34 cellular contexts compared by ENCODE assay signal in the genomic region with DNA sequence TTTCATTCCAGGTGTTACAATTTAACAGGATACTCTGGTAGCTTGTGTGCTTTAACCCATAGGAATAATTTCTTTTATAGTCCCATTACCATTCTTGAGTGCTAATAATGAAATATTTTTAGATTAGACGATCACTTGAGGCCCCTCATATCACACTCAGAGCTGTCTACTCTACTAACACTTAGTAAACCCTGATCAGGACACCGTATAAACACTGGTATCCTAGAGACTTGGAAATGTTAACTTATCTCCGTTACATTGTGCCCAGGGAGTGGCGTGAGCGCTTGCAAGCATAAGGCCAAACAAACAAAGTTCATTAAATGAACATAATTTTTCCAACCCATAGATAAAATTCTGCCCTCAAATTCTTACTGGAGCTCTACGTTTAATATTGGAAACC.
"Had no signal": no experiment of that assay in that cellular context is flagged by ENCODE, and none has a peak within 500 bp of the region (broad histone marks: within the 10 kb centered on the region; RNA-seq: fewer than 3 reads in every experiment).

No MANE protein-coding gene starts in this region.

- H3K36me3 ChIP-seq: ascending aorta, breast epithelium, cardiac muscle cell, WERI-Rb-1 had no signal

- H3K36me3 Mint-ChIP-seq: brain had no signal

- H3K9me3 Mint-ChIP-seq: activated B cell treated with CpG ODN at 0.5 μM for 24 hours; activated CD4-positive, alpha-beta memory T cell treated with anti-CD3 and anti-CD28 coated beads for 36 hours; activated naive CD4-positive, alpha-beta T cell treated with anti-CD3 and anti-CD28 coated beads for 36 hours; activated naive CD4-positive, alpha-beta T cell treated with anti-CD3 and anti-CD28 coated beads, Interleukin-2, amount 50 U/mL, for 24 hours; activated naive CD8-positive, alpha-beta T cell treated with anti-CD3 and anti-CD28 coated beads, Interleukin-2, amount 10 ng/mL, durations not matched to agents 7 days and 5 days; activated T-helper 1 cell treated with anti-CD3 and anti-CD28 coated beads, Interleukin-12 subunit alpha, Interleukin-12 subunit beta, Interleukin-2, Interleukin-4 antibody, amounts not matched to agents 30 ng/mL and 10 ng/mL and 1 ng/mL, durations not matched to agents 14 hours and 24 hours and 36 hours; activated T-helper 2 cell treated with anti-CD3 and anti-CD28 coated beads, Interferon-gamma antibody, Interleukin-2, Interleukin-4, amounts not matched to agents 10 μg/mL and 5 μg/mL and 100 μg/mL, durations not matched to agents 14 hours and 24 hours and 36 hours; brain; central memory CD8-positive, alpha-beta T cell; effector memory CD8-positive, alpha-beta T cell; T-helper 2 cell treated with Interferon-gamma antibody and Interleukin-4, amounts not matched to agents 5 μg/mL and 100 μg/mL, for 36 hours had no signal

- H3K27me3 ChIP-seq: ascending aorta, breast epithelium, cardiac muscle cell, esophagus muscularis mucosa, gastroesophageal sphincter had no signal

- DNase-seq: activated B cell treated with CpG ODN at 0.5 μM for 24 hours; activated CD4-positive, alpha-beta memory T cell treated with anti-CD3 and anti-CD28 coated beads for 36 hours; activated CD4-positive, alpha-beta T cell treated with anti-CD3 and anti-CD28 coated beads for 48 hours; activated CD4-positive, alpha-beta T cell treated with anti-CD3 and anti-CD28 coated beads, Interleukin-2, amount 50 U/mL, for 1 hour; activated CD8-positive, alpha-beta memory T cell treated with anti-CD3 and anti-CD28 coated beads, Interleukin-2, amount 10 ng/mL, durations not matched to agents 7 days and 5 days; activated CD8-positive, alpha-beta memory T cell treated with anti-CD3 and anti-CD28 coated beads, Interleukin-2, amount 50 U/mL, for 4 hours; activated CD8-positive, alpha-beta T cell treated with anti-CD3 and anti-CD28 coated beads, Interleukin-2, amount 10 ng/mL, durations not matched to agents 7 days and 5 days; activated effector memory CD4-positive, alpha-beta T cell treated with anti-CD3 and anti-CD28 coated beads, Interleukin-2, amount 50 U/mL, for 16 hours; activated naive CD4-positive, alpha-beta T cell treated with anti-CD3 and anti-CD28 coated beads for 36 hours; activated naive CD8-positive, alpha-beta T cell treated with anti-CD3 and anti-CD28 coated beads, Interleukin-2, amount 10 ng/mL, durations not matched to agents 7 days and 5 days; activated T-cell treated with anti-CD3 and anti-CD28 coated beads, Interleukin-2, amount 50 U/mL, for 1 hour; activated T-cell treated with anti-CD3 and anti-CD28 coated beads, Interleukin-2, amount 50 U/mL, for 48 hours; cortex of kidney; dermis blood vessel endothelial cell; effector CD4-positive, alpha-beta T cell; effector memory CD8-positive, alpha-beta T cell; erythroblast; foreskin melanocyte; T-helper 1 cell; T-helper 17 cell; T1000; WERI-Rb-1 had no signal

- H3K27ac Mint-ChIP-seq: activated B cell treated with CpG ODN at 0.5 μM for 24 hours; activated CD4-positive, alpha-beta memory T cell treated with anti-CD3 and anti-CD28 coated beads for 36 hours; activated CD8-positive, alpha-beta memory T cell treated with anti-CD3 and anti-CD28 coated beads, Interleukin-2, amount 10 ng/mL, durations not matched to agents 7 days and 5 days; activated CD8-positive, alpha-beta T cell treated with anti-CD3 and anti-CD28 coated beads, Interleukin-2, amount 10 ng/mL, durations not matched to agents 7 days and 5 days; activated naive CD4-positive, alpha-beta T cell treated with anti-CD3 and anti-CD28 coated beads for 36 hours; activated naive CD8-positive, alpha-beta T cell treated with anti-CD3 and anti-CD28 coated beads, Interleukin-2, amount 10 ng/mL, durations not matched to agents 7 days and 5 days; activated T-helper 1 cell treated with anti-CD3 and anti-CD28 coated beads, Interleukin-12 subunit alpha, Interleukin-12 subunit beta, Interleukin-2, Interleukin-4 antibody, amounts not matched to agents 30 ng/mL and 10 ng/mL and 1 ng/mL, durations not matched to agents 14 hours and 24 hours and 36 hours; activated T-helper 2 cell treated with anti-CD3 and anti-CD28 coated beads, Interferon-gamma antibody, Interleukin-2, Interleukin-4, amounts not matched to agents 10 μg/mL and 5 μg/mL and 100 μg/mL, durations not matched to agents 14 hours and 24 hours and 36 hours; brain; effector memory CD8-positive, alpha-beta T cell; T-helper 17 cell; T-helper 2 cell treated with Interferon-gamma antibody and Interleukin-4, amounts not matched to agents 5 μg/mL and 100 μg/mL, for 36 hours had no signal

- H3K9me3 ChIP-seq: ascending aorta, breast epithelium, esophagus muscularis mucosa, gastroesophageal sphincter had no signal

- H3K4me3 ChIP-seq: ascending aorta, breast epithelium, cardiac muscle cell, esophagus muscularis mucosa, gastroesophageal sphincter had no signal

- H3K4me1 ChIP-seq: ascending aorta, breast epithelium, esophagus muscularis mucosa, gastroesophageal sphincter had no signal

- H3K27ac ChIP-seq: ascending aorta, breast epithelium, cardiac muscle cell, esophagus muscularis mucosa, gastroesophageal sphincter, WERI-Rb-1 had no signal

- ATAC-seq: activated CD4-positive, CD25-positive, alpha-beta regulatory T cell treated with anti-CD3 and anti-CD28 coated beads, Interleukin-2, amount 50 U/mL, for 24 hours; activated CD8-positive, alpha-beta memory T cell treated with anti-CD3 and anti-CD28 coated beads, Interleukin-2, amount 10 ng/mL, durations not matched to agents 7 days and 5 days; activated CD8-positive, alpha-beta T cell treated with anti-CD3 and anti-CD28 coated beads, Interleukin-2, amount 10 ng/mL, durations not matched to agents 7 days and 5 days; effector memory CD8-positive, alpha-beta T cell; gastroesophageal sphincter; T-helper 17 cell had no signal
